Comparison of ENCODE assay signal across 13 cellular contexts in genomic region chr6:109490708-109491107, GRCh38. TPM values are rescaled to one million over a fixed set of nuclear protein-coding genes. Genes with fewer than 3 reads are reported as not detected.
A peak's percentile ranks its signal among the peaks of the same experiment; 100 is the strongest.
DNase-seq lines count a peak whose midpoint lies in the region; ATAC-seq and TF ChIP-seq lines count a peak whose summit lies in the region.
"Had no signal": no experiment of that assay in that cellular context is flagged by ENCODE, and none has a peak within 500 bp of the region (broad histone marks: within the 10 kb centered on the region; RNA-seq: fewer than 3 reads in every experiment).

No MANE protein-coding gene starts in this region.

- POLR2A ChIA-PET in OCI-LY7 (lab: Charles Lee) = interaction anchor here (0.6 to 0.7 kb wide), 2 partner anchors 732 to 1282 kb away, joined by 3 to 4 read pairs; no protein-coding TSS in a partner anchor

- no peaks in the 10 kb centered on the region for H3K36me3 ChIP-seq in OCI-LY7 (ENCODE audit: insufficient read depth, low read length)
- H3K36me3 ChIP-seq in effector memory CD4-positive, alpha-beta T cell (ENCODE audit: control insufficient read depth, insufficient read depth, low read length) = no peaks in the 10 kb centered on the region
- H3K36me3 ChIP-seq: thyroid gland had no signal

- H3K9me2 ChIP-seq in OCI-LY7 (ENCODE audit: insufficient read depth, low read length) = no peaks in the 10 kb centered on the region

- DNase-seq in NCI-H82 (lab: John Stamatoyannopoulos, UW) (peak; percentile 53), NCI-H82 treated with DMSO at 0.1 percent for 48 hours (lab: John Stamatoyannopoulos, UW; ENCODE audit: unreplicated experiment) (no peak), OCI-LY7 (ENCODE audit: low spot score) (no peak), sciatic nerve (ENCODE audit: low spot score) (no peak)
- DNase-seq in effector memory CD4-positive, alpha-beta T cell = no peak
- DNase-seq: cerebellar nuclear complex, GF-D8, NCI-H1092, thyroid gland had no signal

- ATAC-seq in sciatic nerve (peak; percentile 35), GM21717 (IDR thresholded peaks at IDR 0.05; ENCODE audit: unreplicated experiment) (no peak), HG03460 (IDR thresholded peaks at IDR 0.05; ENCODE audit: unreplicated experiment) (no peak), GM21825 (IDR thresholded peaks at IDR 0.05; ENCODE audit: unreplicated experiment) (no peak)

- no peak for TF ChIP-seq CTCF in OCI-LY7 (conservative IDR thresholded peaks at IDR 0.05; ENCODE audit: low read length)

- no peak overlapping the region for H3K4me3 ChIP-seq in OCI-LY7 (ENCODE audit: low read depth, low read length, poor library complexity, severe bottlenecking)
- no peak overlapping the region for H3K4me3 ChIP-seq in effector memory CD4-positive, alpha-beta T cell (ENCODE audit: insufficient read depth, low read depth, low read length, poor library complexity, severe bottlenecking)
- H3K4me3 ChIP-seq: thyroid gland had no signal

- 0 out of 2 replicates have a peak overlapping the region, but pooled peaks have one; percentile 59 for H2AFZ ChIP-seq in OCI-LY7 (ENCODE audit: low read length)

- H4K20me1 ChIP-seq in OCI-LY7 (ENCODE audit: insufficient read depth, low read length) = no peaks in the 10 kb centered on the region

- intact Hi-C loops in OCI-LY7 (cut with micrococcal nuclease; ENCODE audit: unreplicated experiment) = no loop called here
- intact Hi-C loops in sciatic nerve (cut with DNase I) = no loop called here

- H3K4me2 ChIP-seq in OCI-LY7 (ENCODE audit: low read length) = no peak overlapping the region

- H3K27ac ChIP-seq in OCI-LY7 (ENCODE audit: low read depth, low read length, poor library complexity, severe bottlenecking) = no peak overlapping the region
- H3K27ac ChIP-seq in effector memory CD4-positive, alpha-beta T cell (ENCODE audit: insufficient read depth, low read length, poor library complexity, severe bottlenecking) = peak overlapping the region; percentile 50
- H3K27ac ChIP-seq: epithelial cell of prostate, thyroid gland had no signal

- no peaks in the 10 kb centered on the region for H3K27me3 ChIP-seq in effector memory CD4-positive, alpha-beta T cell (replicated peaks; ENCODE audit: control insufficient read depth, insufficient read depth, low read length, poor library complexity, severe bottlenecking)
- H3K27me3 ChIP-seq: thyroid gland had no signal

- no peaks in the 10 kb centered on the region for H3K9me3 ChIP-seq in OCI-LY7 (ENCODE audit: low read length)
- no peaks in the 10 kb centered on the region for H3K9me3 ChIP-seq in effector memory CD4-positive, alpha-beta T cell (ENCODE audit: control insufficient read depth, low read length)
- H3K9me3 ChIP-seq: thyroid gland had no signal

- H3K4me1 ChIP-seq in OCI-LY7 (ENCODE audit: insufficient read depth, low read length, poor library complexity, severe bottlenecking) = no peaks in the 10 kb centered on the region
- peaks cover 19% of the 10 kb centered on the region for H3K4me1 ChIP-seq in effector memory CD4-positive, alpha-beta T cell (ENCODE audit: control insufficient read depth, insufficient read depth, low read length, poor library complexity, severe bottlenecking)
- H3K4me1 ChIP-seq: thyroid gland had no signal

- no TSS peak for BruUV-seq in OCI-LY7 (replicated peaks; lab: Mats Ljungman, UMichigan)

- no peaks in the 10 kb centered on the region for H3K79me2 ChIP-seq in OCI-LY7 (ENCODE audit: insufficient read depth, low read depth, low read length)

- CTCF ChIA-PET in OCI-LY7 (lab: Charles Lee; ENCODE audit: unreplicated experiment) = no interaction called here

RNA-seq across cellular contexts. Expression of gene ZBTB24, which starts 7.7 kb away (rescaled TPM):
- 13.7 and 15.3 TPM in 2 replicates for total RNA-seq in OCI-LY7 (2014; rRNA removed; shearing (Covaris generic))
- total RNA-seq in OCI-LY7 (2022) = 15.8 and 17.0 TPM in 2 replicates
- 9.9 TPM for total RNA-seq in sciatic nerve

RNA-seq across cellular contexts. Expression of gene MICAL1, which starts 35.1 kb away (rescaled TPM):
- 69.2 and 79.5 TPM in 2 replicates for total RNA-seq in OCI-LY7 (2014; rRNA removed; shearing (Covaris generic))
- total RNA-seq in OCI-LY7 (2022) (101 and 108 TPM in 2 replicates), sciatic nerve (53.9 TPM)

RNA-seq across cellular contexts. Expression of gene SMPD2, which starts 50.2 kb away (rescaled TPM):
- total RNA-seq in OCI-LY7 (2014; rRNA removed; shearing (Covaris generic)) = 18.4 and 24.4 TPM in 2 replicates
- total RNA-seq in OCI-LY7 (2022) (14.3 and 15.9 TPM in 2 replicates), sciatic nerve (11.7 TPM)

RNA-seq across cellular contexts. Expression of gene PPIL6, which starts 50.3 kb away (rescaled TPM):
- total RNA-seq in OCI-LY7 (2014; rRNA removed; shearing (Covaris generic)) = 0.15 and 1.6 TPM in 2 replicates
- total RNA-seq in OCI-LY7 (2022) = 1.3 and 1.7 TPM in 2 replicates
- 7.1 TPM for total RNA-seq in sciatic nerve
